ENCODE assay signal across 1 cellular context in the genomic region with DNA sequence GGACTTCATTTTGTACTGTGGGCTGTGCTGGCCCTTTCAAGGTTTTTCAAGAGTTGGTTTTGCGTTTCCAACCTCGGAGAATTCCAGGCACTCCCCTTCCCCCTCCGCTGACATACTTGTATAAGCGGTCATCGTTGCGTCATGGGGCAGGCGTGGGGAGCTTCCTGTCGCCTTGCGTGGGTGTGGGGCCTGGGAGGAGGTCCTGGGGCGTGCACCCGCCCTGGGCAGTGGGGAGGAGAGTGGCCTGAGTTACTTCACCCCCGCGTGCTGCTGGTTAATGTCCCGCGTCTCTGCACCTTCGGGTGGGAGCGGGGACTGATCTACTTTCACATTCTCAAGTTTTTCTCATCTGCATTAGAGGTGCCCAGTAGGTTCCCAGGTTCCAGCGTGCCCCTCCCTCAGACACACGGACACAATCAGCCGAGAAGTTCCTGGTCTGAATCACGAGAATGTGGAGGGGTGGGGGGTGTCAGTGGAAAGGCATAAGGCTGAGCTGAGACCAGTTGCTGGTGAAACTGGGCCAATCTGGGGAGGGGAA.
A peak's percentile ranks its signal among the peaks of the same experiment; 100 is the strongest.
TF ChIP-seq lines count a peak whose summit lies in the region.

No MANE protein-coding gene starts in this region.

TF ChIP-seq in HEK293, 187 proteins besides CTCF, POLR2A, EP300 and RAD21 (continued from another document):
- TF ChIP-seq, protein P1, sequence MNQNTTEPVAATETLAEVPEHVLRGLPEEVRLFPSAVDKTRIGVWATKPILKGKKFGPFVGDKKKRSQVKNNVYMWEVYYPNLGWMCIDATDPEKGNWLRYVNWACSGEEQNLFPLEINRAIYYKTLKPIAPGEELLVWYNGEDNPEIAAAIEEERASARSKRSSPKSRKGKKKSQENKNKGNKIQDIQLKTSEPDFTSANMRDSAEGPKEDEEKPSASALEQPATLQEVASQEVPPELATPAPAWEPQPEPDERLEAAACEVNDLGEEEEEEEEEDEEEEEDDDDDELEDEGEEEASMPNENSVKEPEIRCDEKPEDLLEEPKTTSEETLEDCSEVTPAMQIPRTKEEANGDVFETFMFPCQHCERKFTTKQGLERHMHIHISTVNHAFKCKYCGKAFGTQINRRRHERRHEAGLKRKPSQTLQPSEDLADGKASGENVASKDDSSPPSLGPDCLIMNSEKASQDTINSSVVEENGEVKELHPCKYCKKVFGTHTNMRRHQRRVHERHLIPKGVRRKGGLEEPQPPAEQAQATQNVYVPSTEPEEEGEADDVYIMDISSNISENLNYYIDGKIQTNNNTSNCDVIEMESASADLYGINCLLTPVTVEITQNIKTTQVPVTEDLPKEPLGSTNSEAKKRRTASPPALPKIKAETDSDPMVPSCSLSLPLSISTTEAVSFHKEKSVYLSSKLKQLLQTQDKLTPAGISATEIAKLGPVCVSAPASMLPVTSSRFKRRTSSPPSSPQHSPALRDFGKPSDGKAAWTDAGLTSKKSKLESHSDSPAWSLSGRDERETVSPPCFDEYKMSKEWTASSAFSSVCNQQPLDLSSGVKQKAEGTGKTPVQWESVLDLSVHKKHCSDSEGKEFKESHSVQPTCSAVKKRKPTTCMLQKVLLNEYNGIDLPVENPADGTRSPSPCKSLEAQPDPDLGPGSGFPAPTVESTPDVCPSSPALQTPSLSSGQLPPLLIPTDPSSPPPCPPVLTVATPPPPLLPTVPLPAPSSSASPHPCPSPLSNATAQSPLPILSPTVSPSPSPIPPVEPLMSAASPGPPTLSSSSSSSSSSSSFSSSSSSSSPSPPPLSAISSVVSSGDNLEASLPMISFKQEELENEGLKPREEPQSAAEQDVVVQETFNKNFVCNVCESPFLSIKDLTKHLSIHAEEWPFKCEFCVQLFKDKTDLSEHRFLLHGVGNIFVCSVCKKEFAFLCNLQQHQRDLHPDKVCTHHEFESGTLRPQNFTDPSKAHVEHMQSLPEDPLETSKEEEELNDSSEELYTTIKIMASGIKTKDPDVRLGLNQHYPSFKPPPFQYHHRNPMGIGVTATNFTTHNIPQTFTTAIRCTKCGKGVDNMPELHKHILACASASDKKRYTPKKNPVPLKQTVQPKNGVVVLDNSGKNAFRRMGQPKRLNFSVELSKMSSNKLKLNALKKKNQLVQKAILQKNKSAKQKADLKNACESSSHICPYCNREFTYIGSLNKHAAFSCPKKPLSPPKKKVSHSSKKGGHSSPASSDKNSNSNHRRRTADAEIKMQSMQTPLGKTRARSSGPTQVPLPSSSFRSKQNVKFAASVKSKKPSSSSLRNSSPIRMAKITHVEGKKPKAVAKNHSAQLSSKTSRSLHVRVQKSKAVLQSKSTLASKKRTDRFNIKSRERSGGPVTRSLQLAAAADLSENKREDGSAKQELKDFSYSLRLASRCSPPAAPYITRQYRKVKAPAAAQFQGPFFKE (tag by site-specific recombination; IDR thresholded peaks at IDR 0.05; ENCODE audit: borderline replicate concordance) = no peak
- TF ChIP-seq ZNF202 (tag by site-specific recombination; IDR thresholded peaks at IDR 0.05; ENCODE audit: borderline replicate concordance) (no peak), KLF10 (tag by site-specific recombination; IDR thresholded peaks at IDR 0.05) (no peak), EGR2 (tag by site-specific recombination; IDR thresholded peaks at IDR 0.05; ENCODE audit: low read depth) (peak; percentile 97), ZNF157 (tag by site-specific recombination; IDR thresholded peaks at IDR 0.05) (no peak), ZNF350 (tag by site-specific recombination; IDR thresholded peaks at IDR 0.05) (no peak), ZBTB20 (tag by site-specific recombination; IDR thresholded peaks at IDR 0.05) (no peak), ZNF521 (tag by site-specific recombination; IDR thresholded peaks at IDR 0.05) (no peak), MZF1 (tag by site-specific recombination; IDR thresholded peaks at IDR 0.05; ENCODE audit: borderline replicate concordance) (0 out of 2 replicates have a peak, but pooled peaks have one; percentile 25), ZBTB7A (tag by site-specific recombination; IDR thresholded peaks at IDR 0.05; ENCODE audit: low read depth) (no peak), ZNF654 (tag by site-specific recombination; IDR thresholded peaks at IDR 0.05; ENCODE audit: low read depth) (no peak), ZSCAN16 (tag by site-specific recombination; IDR thresholded peaks at IDR 0.05) (no peak)
- TF ChIP-seq, protein P2, sequence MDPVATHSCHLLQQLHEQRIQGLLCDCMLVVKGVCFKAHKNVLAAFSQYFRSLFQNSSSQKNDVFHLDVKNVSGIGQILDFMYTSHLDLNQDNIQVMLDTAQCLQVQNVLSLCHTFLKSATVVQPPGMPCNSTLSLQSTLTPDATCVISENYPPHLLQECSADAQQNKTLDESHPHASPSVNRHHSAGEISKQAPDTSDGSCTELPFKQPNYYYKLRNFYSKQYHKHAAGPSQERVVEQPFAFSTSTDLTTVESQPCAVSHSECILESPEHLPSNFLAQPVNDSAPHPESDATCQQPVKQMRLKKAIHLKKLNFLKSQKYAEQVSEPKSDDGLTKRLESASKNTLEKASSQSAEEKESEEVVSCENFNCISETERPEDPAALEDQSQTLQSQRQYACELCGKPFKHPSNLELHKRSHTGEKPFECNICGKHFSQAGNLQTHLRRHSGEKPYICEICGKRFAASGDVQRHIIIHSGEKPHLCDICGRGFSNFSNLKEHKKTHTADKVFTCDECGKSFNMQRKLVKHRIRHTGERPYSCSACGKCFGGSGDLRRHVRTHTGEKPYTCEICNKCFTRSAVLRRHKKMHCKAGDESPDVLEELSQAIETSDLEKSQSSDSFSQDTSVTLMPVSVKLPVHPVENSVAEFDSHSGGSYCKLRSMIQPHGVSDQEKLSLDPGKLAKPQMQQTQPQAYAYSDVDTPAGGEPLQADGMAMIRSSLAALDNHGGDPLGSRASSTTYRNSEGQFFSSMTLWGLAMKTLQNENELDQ (tag by site-specific recombination; IDR thresholded peaks at IDR 0.05; ENCODE audit: low read depth) = no peak
- TF ChIP-seq, protein P3, sequence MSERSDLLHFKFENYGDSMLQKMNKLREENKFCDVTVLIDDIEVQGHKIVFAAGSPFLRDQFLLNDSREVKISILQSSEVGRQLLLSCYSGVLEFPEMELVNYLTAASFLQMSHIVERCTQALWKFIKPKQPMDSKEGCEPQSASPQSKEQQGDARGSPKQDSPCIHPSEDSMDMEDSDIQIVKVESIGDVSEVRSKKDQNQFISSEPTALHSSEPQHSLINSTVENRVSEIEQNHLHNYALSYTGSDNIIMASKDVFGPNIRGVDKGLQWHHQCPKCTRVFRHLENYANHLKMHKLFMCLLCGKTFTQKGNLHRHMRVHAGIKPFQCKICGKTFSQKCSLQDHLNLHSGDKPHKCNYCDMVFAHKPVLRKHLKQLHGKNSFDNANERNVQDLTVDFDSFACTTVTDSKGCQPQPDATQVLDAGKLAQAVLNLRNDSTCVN (tag by site-specific recombination; optimal IDR thresholded peaks at IDR 0.05) = no peak
- TF ChIP-seq, protein P4, sequence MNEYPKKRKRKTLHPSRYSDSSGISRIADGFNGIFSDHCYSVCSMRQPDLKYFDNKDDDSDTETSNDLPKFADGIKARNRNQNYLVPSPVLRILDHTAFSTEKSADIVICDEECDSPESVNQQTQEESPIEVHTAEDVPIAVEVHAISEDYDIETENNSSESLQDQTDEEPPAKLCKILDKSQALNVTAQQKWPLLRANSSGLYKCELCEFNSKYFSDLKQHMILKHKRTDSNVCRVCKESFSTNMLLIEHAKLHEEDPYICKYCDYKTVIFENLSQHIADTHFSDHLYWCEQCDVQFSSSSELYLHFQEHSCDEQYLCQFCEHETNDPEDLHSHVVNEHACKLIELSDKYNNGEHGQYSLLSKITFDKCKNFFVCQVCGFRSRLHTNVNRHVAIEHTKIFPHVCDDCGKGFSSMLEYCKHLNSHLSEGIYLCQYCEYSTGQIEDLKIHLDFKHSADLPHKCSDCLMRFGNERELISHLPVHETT (tag by site-specific recombination; IDR thresholded peaks at IDR 0.05) = no peak; the same call in 1 of the 2 replicates
- TF ChIP-seq, protein P5, sequence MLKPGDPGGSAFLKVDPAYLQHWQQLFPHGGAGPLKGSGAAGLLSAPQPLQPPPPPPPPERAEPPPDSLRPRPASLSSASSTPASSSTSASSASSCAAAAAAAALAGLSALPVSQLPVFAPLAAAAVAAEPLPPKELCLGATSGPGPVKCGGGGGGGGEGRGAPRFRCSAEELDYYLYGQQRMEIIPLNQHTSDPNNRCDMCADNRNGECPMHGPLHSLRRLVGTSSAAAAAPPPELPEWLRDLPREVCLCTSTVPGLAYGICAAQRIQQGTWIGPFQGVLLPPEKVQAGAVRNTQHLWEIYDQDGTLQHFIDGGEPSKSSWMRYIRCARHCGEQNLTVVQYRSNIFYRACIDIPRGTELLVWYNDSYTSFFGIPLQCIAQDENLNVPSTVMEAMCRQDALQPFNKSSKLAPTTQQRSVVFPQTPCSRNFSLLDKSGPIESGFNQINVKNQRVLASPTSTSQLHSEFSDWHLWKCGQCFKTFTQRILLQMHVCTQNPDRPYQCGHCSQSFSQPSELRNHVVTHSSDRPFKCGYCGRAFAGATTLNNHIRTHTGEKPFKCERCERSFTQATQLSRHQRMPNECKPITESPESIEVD (tag by site-specific recombination; IDR thresholded peaks at IDR 0.05) = no peak
